ENCODE assay signal across 8 cellular contexts in the genomic region with DNA sequence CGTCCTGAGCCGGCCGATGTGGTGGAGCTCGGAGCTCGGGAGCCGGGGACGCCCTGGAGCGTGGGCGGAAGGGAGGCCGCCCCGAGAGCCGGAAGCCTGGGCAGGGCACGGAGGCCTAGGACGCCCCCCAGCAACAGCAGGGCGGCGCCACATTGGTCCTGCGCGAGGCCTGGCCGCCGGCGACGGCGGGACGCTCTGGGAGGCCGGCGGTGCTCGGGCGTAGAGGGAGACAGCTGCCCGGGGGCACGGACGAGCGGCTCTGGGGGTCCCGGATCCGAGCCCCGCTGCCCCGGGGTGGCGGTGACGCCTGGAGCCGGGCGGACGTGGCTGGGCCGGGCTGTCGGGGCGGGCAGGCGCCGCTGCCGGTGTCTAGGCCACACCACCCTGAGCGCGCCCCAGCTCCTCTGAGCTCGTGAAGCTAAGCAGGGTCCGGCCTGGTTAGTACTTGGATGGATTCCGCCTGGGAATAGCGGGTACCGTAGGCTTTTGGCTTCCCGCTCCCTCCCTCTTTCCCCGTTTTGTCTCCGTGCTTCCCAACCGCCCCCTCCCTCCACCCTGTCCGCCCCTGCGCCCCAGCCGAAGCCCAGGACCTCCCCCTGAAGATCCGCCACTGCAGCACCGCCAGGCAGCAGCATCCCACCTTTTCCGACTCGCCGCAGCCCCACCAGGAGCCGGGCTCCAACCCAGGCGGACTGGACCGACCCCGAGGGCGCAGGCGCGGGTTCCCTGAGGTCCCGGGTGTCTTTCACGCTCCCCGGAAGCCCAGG. TPM values are rescaled to one million over a fixed set of nuclear protein-coding genes. Genes with fewer than 3 reads are reported as not detected.
A peak's percentile ranks its signal among the peaks of the same experiment; 100 is the strongest.
DNase-seq lines count a peak whose midpoint lies in the region; ATAC-seq and TF ChIP-seq lines count a peak whose summit lies in the region.
"Had no signal": no experiment of that assay in that cellular context is flagged by ENCODE, and none has a peak within 500 bp of the region (broad histone marks: within the 10 kb centered on the region; RNA-seq: fewer than 3 reads in every experiment).

No MANE protein-coding gene starts in this region.

- TF ChIP-seq CTCF in RWPE1 (conservative IDR thresholded peaks at IDR 0.05; ENCODE audit: low read depth) = no peak

- POLR2A ChIA-PET in RWPE1 (lab: Yijun Ruan, JAX; ENCODE audit: low non-redundant PET) = no interaction called here

- H3K27ac ChIP-seq in RWPE1 = peak overlapping the region; percentile 27

- peak; percentile 72 for ATAC-seq in GM18909 (IDR thresholded peaks at IDR 0.05; ENCODE audit: poor library complexity, unreplicated experiment)
- ATAC-seq in left ventricle myocardium superior = no peak
- ATAC-seq in stimulated activated naive CD8-positive, alpha-beta T cell treated with anti-CD3 and anti-CD28 coated beads, Interleukin-15, Interleukin-2, amounts not matched to agents 100 U/mL and 50 U/mL, for 24 hours = peak; percentile 61
- ATAC-seq in GM21717 (IDR thresholded peaks at IDR 0.05; ENCODE audit: unreplicated experiment) = no peak
- no peak for ATAC-seq in HG03280 (IDR thresholded peaks at IDR 0.05; ENCODE audit: unreplicated experiment)

- no peak for DNase-seq in RWPE1 (ENCODE audit: low spot score)
- DNase-seq in left ventricle myocardium superior = peak; percentile 30
- DNase-seq in stimulated activated naive CD8-positive, alpha-beta T cell treated with anti-CD3 and anti-CD28 coated beads, Interleukin-15, Interleukin-2, amounts not matched to agents 100 U/mL and 50 U/mL, for 24 hours = no peak
- no peak for DNase-seq in medulla oblongata (ENCODE audit: extremely low spot score)
- DNase-seq: NCI-H146 had no signal

- CTCF ChIA-PET in RWPE1 (lab: Yijun Ruan, JAX) = no interaction called here

- intact Hi-C loops in left ventricle myocardium superior (cut with micrococcal nuclease) = no loop called here

RNA-seq across cellular contexts. Expression of a gene that starts 12.1 kb away (rescaled TPM):
- total RNA-seq in left ventricle myocardium superior = not detected

RNA-seq across cellular contexts. Expression of a gene that starts 49.3 kb away (rescaled TPM):
- not detected for total RNA-seq in left ventricle myocardium superior

Comparison
In these comparisons a context has a peak if more than half of its experiments do, and no peak if none do; other contexts are left out.
1. ATAC-seq: peak in GM18909 (single experiment) and stimulated activated naive CD8-positive, alpha-beta T cell treated with anti-CD3 and anti-CD28 coated beads, Interleukin-15, Interleukin-2, amounts not matched to agents 100 U/mL and 50 U/mL, for 24 hours (single experiment); none in left ventricle myocardium superior (single experiment), GM21717 (single experiment) and HG03280 (single experiment).